Comparison of ENCODE assay signal across 8 cellular contexts in the genomic region with DNA sequence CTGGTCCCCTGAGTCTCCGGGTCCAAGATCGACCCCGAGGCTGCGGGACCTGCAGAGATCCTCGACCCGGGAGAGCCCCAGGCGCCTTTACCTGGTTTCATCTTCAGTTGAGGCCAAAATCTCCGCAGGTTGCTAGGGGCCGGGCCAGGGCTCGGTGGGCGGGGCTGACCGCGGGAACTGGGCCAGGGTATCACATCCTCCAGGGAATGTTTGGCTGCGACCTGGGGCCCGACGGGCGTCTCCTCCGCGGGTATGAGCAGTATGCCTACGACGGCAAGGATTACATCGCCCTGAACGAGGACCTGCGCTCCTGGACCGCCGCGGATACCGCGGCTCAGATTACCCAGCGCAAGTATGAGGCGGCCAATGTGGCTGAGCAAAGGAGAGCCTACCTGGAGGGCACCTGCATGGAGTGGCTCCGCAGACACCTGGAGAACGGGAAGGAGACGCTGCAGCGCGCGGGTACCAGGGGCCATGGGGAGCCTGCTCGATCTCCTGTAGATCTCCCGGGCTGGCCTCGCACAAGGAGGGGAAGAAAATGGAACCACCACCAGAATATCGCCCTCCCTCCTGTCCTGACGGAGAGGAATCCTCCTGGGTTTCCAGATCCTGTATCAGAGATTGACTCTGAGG. TPM values are rescaled to one million over a fixed set of nuclear protein-coding genes. Genes with fewer than 3 reads are reported as not detected.
A peak's percentile ranks its signal among the peaks of the same experiment; 100 is the strongest.
DNase-seq lines count a peak whose midpoint lies in the region; ATAC-seq and TF ChIP-seq lines count a peak whose summit lies in the region.

No MANE protein-coding gene starts in this region.

- H3K27me3 Mint-ChIP-seq in activated naive CD4-positive, alpha-beta T cell treated with anti-CD3 and anti-CD28 coated beads, Interleukin-2, amount 50 U/mL, for 24 hours: peaks cover 18% of the 10 kb centered on the region

- peaks cover 62% of the 10 kb centered on the region for H3K27me3 ChIP-seq in smooth muscle cell (ENCODE audit: low read depth)

- peak; percentile 66 for DNase-seq in NCI-H1105 treated with DMSO at 0.1 percent for 48 hours (lab: John Stamatoyannopoulos, UW)
- DNase-seq in smooth muscle cell (lab: John Stamatoyannopoulos, UW; ENCODE audit: unreplicated experiment): no peak
- no peak for DNase-seq in medulla oblongata (ENCODE audit: extremely low spot score)
- DNase-seq in OCI-M1 (lab: John Stamatoyannopoulos, UW): no peak
- no peak for DNase-seq in amniotic stem cell (lab: John Stamatoyannopoulos, UW)

- no peaks in the 10 kb centered on the region for H3F3A ChIP-seq in smooth muscle cell (ENCODE audit: low read depth)

- peaks cover 20% of the 10 kb centered on the region for H3K36me3 Mint-ChIP-seq in activated naive CD4-positive, alpha-beta T cell treated with anti-CD3 and anti-CD28 coated beads, Interleukin-2, amount 50 U/mL, for 24 hours

- H3K79me2 ChIP-seq in smooth muscle cell (ENCODE audit: low read depth): no peaks in the 10 kb centered on the region

- H3K27ac ChIP-seq in smooth muscle cell (ENCODE audit: low read depth): no peak overlapping the region

- peak overlapping the region; percentile 57 for H3K4me3 ChIP-seq in iPS-18c (ENCODE audit: insufficient read depth, low read depth, low read length)
- peak overlapping the region; percentile 49 for H3K4me3 ChIP-seq in smooth muscle cell

- peaks cover 15% of the 10 kb centered on the region for H3K4me1 Mint-ChIP-seq in activated naive CD4-positive, alpha-beta T cell treated with anti-CD3 and anti-CD28 coated beads, Interleukin-2, amount 50 U/mL, for 24 hours

- no peaks in the 10 kb centered on the region for H3K9me3 Mint-ChIP-seq in activated naive CD4-positive, alpha-beta T cell treated with anti-CD3 and anti-CD28 coated beads, Interleukin-2, amount 50 U/mL, for 24 hours

- H3K27ac Mint-ChIP-seq in activated naive CD4-positive, alpha-beta T cell treated with anti-CD3 and anti-CD28 coated beads, Interleukin-2, amount 50 U/mL, for 24 hours: no peak overlapping the region

- ATAC-seq in HG02884 (IDR thresholded peaks at IDR 0.05; ENCODE audit: unreplicated experiment): no peak

- no peaks in the 10 kb centered on the region for H4K20me1 ChIP-seq in smooth muscle cell (ENCODE audit: low read depth)

- H3K9ac ChIP-seq in smooth muscle cell (ENCODE audit: low read depth): no peak overlapping the region

- no peak overlapping the region for H2AFZ ChIP-seq in smooth muscle cell (ENCODE audit: low read depth)

- no peaks in the 10 kb centered on the region for H3K9me3 ChIP-seq in iPS-18c (ENCODE audit: control insufficient read depth, insufficient read depth, low read length)
- no peaks in the 10 kb centered on the region for H3K9me3 ChIP-seq in smooth muscle cell (replicated peaks; ENCODE audit: low read depth)

- peak overlapping the region; percentile 74 for H3K4me3 Mint-ChIP-seq in activated naive CD4-positive, alpha-beta T cell treated with anti-CD3 and anti-CD28 coated beads, Interleukin-2, amount 50 U/mL, for 24 hours

- no peak for TF ChIP-seq CTCF in smooth muscle cell (IDR thresholded peaks at IDR 0.05; ENCODE audit: borderline replicate concordance, insufficient read depth, poor library complexity, severe bottlenecking)

- H3K4me1 ChIP-seq in smooth muscle cell (ENCODE audit: low read depth): peaks cover 15% of the 10 kb centered on the region

- H3K36me3 ChIP-seq in smooth muscle cell (ENCODE audit: low read depth): no peaks in the 10 kb centered on the region

- H3K4me2 ChIP-seq in smooth muscle cell: peak overlapping the region; percentile 86

- WGBS in smooth muscle cell (ENCODE audit: low lambda C conversion rate): 7% methylated on average over 42 of the region's 42 CpGs

RNA-seq across cellular contexts. Expression of gene POLR1H, which starts 53.8 kb away (rescaled TPM):
- total RNA-seq in smooth muscle cell: 17.3 and 21.0 TPM in 2 replicates
- 35.1 and 41.7 TPM in 2 replicates for polyA plus RNA-seq in smooth muscle cell

RNA-seq across cellular contexts. Expression of gene PPP1R11, which starts 59.8 kb away (rescaled TPM):
- total RNA-seq in smooth muscle cell: 48.8 and 63.4 TPM in 2 replicates
- 76.8 and 80.2 TPM in 2 replicates for polyA plus RNA-seq in smooth muscle cell
